Comparison of ENCODE assay signal across 8 cellular contexts in genomic region chr11:100930185-100930778, GRCh38.
DNase-seq lines count a peak whose midpoint lies in the region; ATAC-seq, FAIRE-seq and TF ChIP-seq lines count a peak whose summit lies in the region.

No MANE protein-coding gene starts in this region.

- peak in 1 of 3 donors; percentile 36 for ATAC-seq in natural killer cell
- no peak for ATAC-seq in natural killer cell treated with Interleukin-12 subunit alpha and Interleukin-12 subunit beta and Interleukin-15 and Interleukin-18, amount 100 ng/mL, for 72 hours
- ATAC-seq in HG03108 (IDR thresholded peaks at IDR 0.05; ENCODE audit: unreplicated experiment) = no peak
- ATAC-seq in GM18505 (IDR thresholded peaks at IDR 0.05; ENCODE audit: unreplicated experiment) = no peak

- TF ChIP-seq CTCF in natural killer cell (IDR thresholded peaks at IDR 0.05) (peak; percentile 75), bronchial epithelial cell (IDR thresholded peaks at IDR 0.05; ENCODE audit: insufficient read depth, low read length, severe bottlenecking) (peak; percentile 40)

- H3K36me3 Mint-ChIP-seq in natural killer cell = no peaks in the 10 kb centered on the region
- H3K36me3 Mint-ChIP-seq in natural killer cell treated with Interleukin-12 subunit alpha and Interleukin-12 subunit beta and Interleukin-15 and Interleukin-18, amount 100 ng/mL, for 72 hours = no peaks in the 10 kb centered on the region

- DNase-seq in natural killer cell (no peak), NCI-H510A (lab: John Stamatoyannopoulos, UW) (peak; percentile 4), bronchial epithelial cell (ENCODE audit: low read depth) (peak; percentile 65), left kidney (ENCODE audit: low read depth, low spot score) (peak; percentile 78)
- DNase-seq in natural killer cell treated with Interleukin-12 subunit alpha and Interleukin-12 subunit beta and Interleukin-15 and Interleukin-18, amount 100 ng/mL, for 72 hours (ENCODE audit: low spot score) = no peak
- DNase-seq in activated naive CD4-positive, alpha-beta T cell treated with Interleukin-2 at 50 U/mL for 16 hours = no peak

- no peaks in the 10 kb centered on the region for H3K4me1 Mint-ChIP-seq in natural killer cell
- peaks cover 0 to 8% of the 10 kb centered on the region in 2 donors for H3K4me1 Mint-ChIP-seq in natural killer cell treated with Interleukin-12 subunit alpha and Interleukin-12 subunit beta and Interleukin-15 and Interleukin-18, amount 100 ng/mL, for 72 hours (ENCODE audit: low read depth in 2 of 2)

- H3K4me3 ChIP-seq in bronchial epithelial cell (ENCODE audit: low read depth, low read length) = no peak overlapping the region

- intact Hi-C loops in natural killer cell (cut with micrococcal nuclease) = loop anchor here (1.0 kb wide), 1 partner anchor 354 kb away; no protein-coding TSS in a partner anchor

- H3K36me3 ChIP-seq in bronchial epithelial cell (ENCODE audit: control insufficient read depth, insufficient read depth, low read length) = no peaks in the 10 kb centered on the region

- TF ChIP-seq POLR2A in GM18505 (IDR thresholded peaks at IDR 0.05; ENCODE audit: borderline replicate concordance, extremely low read depth, insufficient read depth, insufficient read length) = no peak

- H3K27me3 ChIP-seq in bronchial epithelial cell (ENCODE audit: control insufficient read depth, insufficient read depth, low read length) = no peaks in the 10 kb centered on the region

- no peak overlapping the region for H3K4me3 Mint-ChIP-seq in natural killer cell
- H3K4me3 Mint-ChIP-seq in natural killer cell treated with Interleukin-12 subunit alpha and Interleukin-12 subunit beta and Interleukin-15 and Interleukin-18, amount 100 ng/mL, for 72 hours = no peak overlapping the region

- FAIRE-seq in bronchial epithelial cell (lab: Jason Lieb, UNC) = no peak

- H3K9me3 Mint-ChIP-seq in natural killer cell = no peaks in the 10 kb centered on the region
- H3K9me3 Mint-ChIP-seq in natural killer cell treated with Interleukin-12 subunit alpha and Interleukin-12 subunit beta and Interleukin-15 and Interleukin-18, amount 100 ng/mL, for 72 hours = no peaks in the 10 kb centered on the region

- H3K27ac Mint-ChIP-seq in natural killer cell = no peak overlapping the region
- no peak overlapping the region for H3K27ac Mint-ChIP-seq in natural killer cell treated with Interleukin-12 subunit alpha and Interleukin-12 subunit beta and Interleukin-15 and Interleukin-18, amount 100 ng/mL, for 72 hours

- no peaks in the 10 kb centered on the region for H3K27me3 Mint-ChIP-seq in natural killer cell (ENCODE audit: low read depth in 2 of 2)
- no peaks in the 10 kb centered on the region for H3K27me3 Mint-ChIP-seq in natural killer cell treated with Interleukin-12 subunit alpha and Interleukin-12 subunit beta and Interleukin-15 and Interleukin-18, amount 100 ng/mL, for 72 hours

Comparison
In these comparisons a context has a peak if more than half of its experiments do, and no peak if none do; other contexts are left out.
1. DNase-seq: peak in NCI-H510A (single experiment), bronchial epithelial cell (single experiment) and left kidney (single experiment); none in natural killer cell (single experiment), natural killer cell treated with Interleukin-12 subunit alpha and Interleukin-12 subunit beta and Interleukin-15 and Interleukin-18, amount 100 ng/mL, for 72 hours (single experiment) and activated naive CD4-positive, alpha-beta T cell treated with Interleukin-2 at 50 U/mL for 16 hours (single experiment).